20 cellular contexts compared by ENCODE assay signal in genomic region chr19:48530044-48530720, GRCh38. TPM values are rescaled to one million over a fixed set of nuclear protein-coding genes. Genes with fewer than 3 reads are reported as not detected.
A peak's percentile ranks its signal among the peaks of the same experiment; 100 is the strongest.
DNase-seq lines count a peak whose midpoint lies in the region; ATAC-seq and TF ChIP-seq lines count a peak whose summit lies in the region.
"Had no signal": no experiment of that assay in that cellular context is flagged by ENCODE, and none has a peak within 500 bp of the region (broad histone marks: within the 10 kb centered on the region; RNA-seq: fewer than 3 reads in every experiment).

No MANE protein-coding gene starts in this region.

- peak overlapping the region; percentile 53; the same call in 1 of the 2 replicates for H2AFZ ChIP-seq in PC-3 (ENCODE audit: low read length)

- no peaks in the 10 kb centered on the region for H3K9me2 ChIP-seq in PC-3 (replicated peaks; ENCODE audit: low read length)

- no peak overlapping the region for H3K9ac ChIP-seq in PC-3 (ENCODE audit: low read length)

- CTCF ChIA-PET in PC-3 (lab: Charles Lee): interaction anchor here (0.6 kb wide), 1 partner anchor 24 kb away, joined by 7 read pairs; no protein-coding TSS in a partner anchor
- CTCF ChIA-PET in activated CD4-positive, alpha-beta T cell treated with anti-CD3 and anti-CD28 coated beads for 36 hours (lab: Charles Lee): interaction anchor here (0.7 to 1.0 kb wide), 2 partner anchors 23 to 667 kb away, joined by 3 to 5 read pairs; no protein-coding TSS in a partner anchor

- H4K20me1 ChIP-seq in PC-3 (ENCODE audit: low read length): no peaks in the 10 kb centered on the region

- peaks cover 5 to 27% of the 10 kb centered on the region in 2 donors for H3K9me3 Mint-ChIP-seq in stimulated activated naive CD8-positive, alpha-beta T cell treated with anti-CD3 and anti-CD28 coated beads, Interleukin-15, amount 100 ng/mL, for 72 hours
- peaks cover 2% of the 10 kb centered on the region for H3K9me3 Mint-ChIP-seq in glutamatergic neuron (ENCODE audit: unreplicated experiment)
- H3K9me3 Mint-ChIP-seq in type B pancreatic cell: peaks cover 6% of the 10 kb centered on the region
- H3K9me3 Mint-ChIP-seq in stimulated activated effector memory CD8-positive, alpha-beta T cell treated with anti-CD3 and anti-CD28 coated beads, Interleukin-12 subunit alpha, Interleukin-12 subunit beta, amount 100 ng/mL, for 72 hours: peaks cover 11% of the 10 kb centered on the region
- peaks cover 21% of the 10 kb centered on the region for H3K9me3 Mint-ChIP-seq in activated CD4-positive, alpha-beta T cell treated with anti-CD3 and anti-CD28 coated beads for 36 hours (ENCODE audit: low read depth)

- POLR2A ChIA-PET in PC-3 (lab: Charles Lee; ENCODE audit: unreplicated experiment): no interaction called here
- POLR2A ChIA-PET in activated CD4-positive, alpha-beta T cell treated with anti-CD3 and anti-CD28 coated beads for 36 hours (lab: Charles Lee): no interaction called here

- H3K27me3 ChIP-seq in PC-3 (ENCODE audit: low read length): no peaks in the 10 kb centered on the region
- H3K27me3 ChIP-seq: Peyer's patch had no signal

- no peaks in the 10 kb centered on the region for H3K36me3 ChIP-seq in PC-3 (ENCODE audit: low read depth, low read length)
- H3K36me3 ChIP-seq: HAP-1, Peyer's patch had no signal

- no peak overlapping the region for H3K4me3 Mint-ChIP-seq in stimulated activated naive CD8-positive, alpha-beta T cell treated with anti-CD3 and anti-CD28 coated beads, Interleukin-15, amount 100 ng/mL, for 72 hours
- peak overlapping the region; percentile 73 for H3K4me3 Mint-ChIP-seq in glutamatergic neuron (ENCODE audit: unreplicated experiment)
- H3K4me3 Mint-ChIP-seq in type B pancreatic cell: no peak overlapping the region
- no peak overlapping the region for H3K4me3 Mint-ChIP-seq in stimulated activated effector memory CD8-positive, alpha-beta T cell treated with anti-CD3 and anti-CD28 coated beads, Interleukin-12 subunit alpha, Interleukin-12 subunit beta, amount 100 ng/mL, for 72 hours
- no peak overlapping the region for H3K4me3 Mint-ChIP-seq in activated CD4-positive, alpha-beta T cell treated with anti-CD3 and anti-CD28 coated beads for 36 hours
- H3K4me3 Mint-ChIP-seq: CD4-positive, alpha-beta memory T cell had no signal

- H3K36me3 Mint-ChIP-seq in glutamatergic neuron (ENCODE audit: unreplicated experiment): peaks cover 3% of the 10 kb centered on the region
- no peaks in the 10 kb centered on the region for H3K36me3 Mint-ChIP-seq in type B pancreatic cell
- no peaks in the 10 kb centered on the region for H3K36me3 Mint-ChIP-seq in stimulated activated effector memory CD8-positive, alpha-beta T cell treated with anti-CD3 and anti-CD28 coated beads, Interleukin-12 subunit alpha, Interleukin-12 subunit beta, amount 100 ng/mL, for 72 hours
- H3K36me3 Mint-ChIP-seq in activated CD4-positive, alpha-beta T cell treated with anti-CD3 and anti-CD28 coated beads for 36 hours (ENCODE audit: low read depth): peaks cover 6% of the 10 kb centered on the region

- peaks cover 9% of the 10 kb centered on the region for H3K27me3 Mint-ChIP-seq in stimulated activated naive CD8-positive, alpha-beta T cell treated with anti-CD3 and anti-CD28 coated beads, Interleukin-15, amount 100 ng/mL, for 72 hours
- H3K27me3 Mint-ChIP-seq in glutamatergic neuron (ENCODE audit: unreplicated experiment) (peaks cover 3% of the 10 kb centered on the region), type B pancreatic cell (no peaks in the 10 kb centered on the region)
- H3K27me3 Mint-ChIP-seq in activated CD4-positive, alpha-beta T cell treated with anti-CD3 and anti-CD28 coated beads for 36 hours: peaks cover 4% of the 10 kb centered on the region

- TF ChIP-seq CTCF in PC-3 (conservative IDR thresholded peaks at IDR 0.05; ENCODE audit: low read depth, low read length) (no peak), glutamatergic neuron (IDR thresholded peaks at IDR 0.05; ENCODE audit: partially characterized antibody, unreplicated experiment) (no peak), type B pancreatic cell (conservative IDR thresholded peaks at IDR 0.05) (no peak)

- no peaks in the 10 kb centered on the region for H3F3A ChIP-seq in PC-3 (ENCODE audit: low read length, unreplicated experiment)

- H3K4me1 Mint-ChIP-seq in stimulated activated naive CD8-positive, alpha-beta T cell treated with anti-CD3 and anti-CD28 coated beads, Interleukin-15, amount 100 ng/mL, for 72 hours: no peaks in the 10 kb centered on the region
- peaks cover 5% of the 10 kb centered on the region for H3K4me1 Mint-ChIP-seq in glutamatergic neuron (ENCODE audit: low read depth, unreplicated experiment)
- H3K4me1 Mint-ChIP-seq in type B pancreatic cell (ENCODE audit: unreplicated experiment): peaks cover 5% of the 10 kb centered on the region
- no peaks in the 10 kb centered on the region for H3K4me1 Mint-ChIP-seq in stimulated activated effector memory CD8-positive, alpha-beta T cell treated with anti-CD3 and anti-CD28 coated beads, Interleukin-12 subunit alpha, Interleukin-12 subunit beta, amount 100 ng/mL, for 72 hours
- no peaks in the 10 kb centered on the region for H3K4me1 Mint-ChIP-seq in activated CD4-positive, alpha-beta T cell treated with anti-CD3 and anti-CD28 coated beads for 36 hours
- H3K4me1 Mint-ChIP-seq: CD4-positive, alpha-beta memory T cell had no signal

- H3K4me2 ChIP-seq in PC-3 (ENCODE audit: low read length): no peak overlapping the region
- H3K4me2 ChIP-seq: A549 had no signal

- no TSS peak for BruUV-seq in PC-3 (replicated peaks; lab: Mats Ljungman, UMichigan)

- H3K79me2 ChIP-seq in PC-3 (ENCODE audit: low read length): no peaks in the 10 kb centered on the region

- no peaks in the 10 kb centered on the region for H3K4me1 ChIP-seq in PC-3 (ENCODE audit: insufficient read depth, low read length)
- H3K4me1 ChIP-seq: A549, HAP-1, Peyer's patch had no signal

- DNase-seq in stimulated activated naive CD8-positive, alpha-beta T cell treated with anti-CD3 and anti-CD28 coated beads, Interleukin-15, amount 100 ng/mL, for 72 hours: no peak
- DNase-seq in stimulated activated naive CD8-positive, alpha-beta T cell treated with anti-CD3 and anti-CD28 coated beads, Interleukin-15, Interleukin-2, amounts not matched to agents 100 U/mL and 50 U/mL, for 24 hours: no peak
- DNase-seq in PC-3 (no peak), glutamatergic neuron (peak; percentile 64), type B pancreatic cell (ENCODE audit: extremely low spot score, unreplicated experiment) (no peak), left cardiac atrium (no peak)
- no peak for DNase-seq in stimulated activated effector memory CD8-positive, alpha-beta T cell treated with anti-CD3 and anti-CD28 coated beads, Interleukin-12 subunit alpha, Interleukin-12 subunit beta, amount 100 ng/mL, for 72 hours (ENCODE audit: low spot score in 2 of 2)
- no peak for DNase-seq in activated CD4-positive, alpha-beta T cell treated with anti-CD3 and anti-CD28 coated beads for 36 hours
- DNase-seq: AML-193; CD4-positive, alpha-beta memory T cell; DMS79 treated with DMSO at 0.1 percent for 48 hours; GF-D8; NCI-H1436; NCI-H2029 treated with DMSO at 0.1 percent for 48 hours; NCI-H226; NCI-H526 treated with DMSO at 0.1 percent for 48 hours; Peyer's patch; SHP77 treated with DMSO at 0.1 percent for 48 hours had no signal

- peak overlapping the region; percentile 76 for H3K27ac Mint-ChIP-seq in stimulated activated naive CD8-positive, alpha-beta T cell treated with anti-CD3 and anti-CD28 coated beads, Interleukin-15, amount 100 ng/mL, for 72 hours
- H3K27ac Mint-ChIP-seq in glutamatergic neuron (ENCODE audit: unreplicated experiment): peak overlapping the region; percentile 48
- peak overlapping the region; percentile 22 for H3K27ac Mint-ChIP-seq in type B pancreatic cell
- H3K27ac Mint-ChIP-seq in stimulated activated effector memory CD8-positive, alpha-beta T cell treated with anti-CD3 and anti-CD28 coated beads, Interleukin-12 subunit alpha, Interleukin-12 subunit beta, amount 100 ng/mL, for 72 hours: no peak overlapping the region
- no peak overlapping the region for H3K27ac Mint-ChIP-seq in activated CD4-positive, alpha-beta T cell treated with anti-CD3 and anti-CD28 coated beads for 36 hours
- H3K27ac Mint-ChIP-seq: CD4-positive, alpha-beta memory T cell had no signal

- no peak overlapping the region for H3K27ac ChIP-seq in PC-3 (ENCODE audit: low read length)
- H3K27ac ChIP-seq: A549, Peyer's patch had no signal

- peaks cover 4% of the 10 kb centered on the region; the same call in 1 of the 2 replicates for H3K9me3 ChIP-seq in PC-3 (ENCODE audit: low read length)
- H3K9me3 ChIP-seq: HAP-1 had no signal

- intact Hi-C loops in PC-3 (cut with micrococcal nuclease) (no loop called here), left cardiac atrium (cut with DNase I) (no loop called here)
- intact Hi-C loops in activated CD4-positive, alpha-beta T cell treated with anti-CD3 and anti-CD28 coated beads for 36 hours (cut with DNase I, micrococcal nuclease): no loop called here

- H3K4me3 ChIP-seq in PC-3 (ENCODE audit: low read length): no peak overlapping the region
- H3K4me3 ChIP-seq: A549, HAP-1, Peyer's patch had no signal

- no peak for ATAC-seq in stimulated activated naive CD8-positive, alpha-beta T cell treated with anti-CD3 and anti-CD28 coated beads, Interleukin-15, amount 100 ng/mL, for 72 hours
- no peak for ATAC-seq in stimulated activated naive CD8-positive, alpha-beta T cell treated with anti-CD3 and anti-CD28 coated beads, Interleukin-15, Interleukin-2, amounts not matched to agents 100 U/mL and 50 U/mL, for 24 hours
- ATAC-seq in PC-3: no peak
- ATAC-seq in stimulated activated effector memory CD8-positive, alpha-beta T cell treated with anti-CD3 and anti-CD28 coated beads, Interleukin-12 subunit alpha, Interleukin-12 subunit beta, amount 100 ng/mL, for 72 hours: no peak
- no peak for ATAC-seq in activated CD4-positive, alpha-beta T cell treated with anti-CD3 and anti-CD28 coated beads for 36 hours
- ATAC-seq in left cardiac atrium: no peak

RNA-seq across cellular contexts. Expression of gene LMTK3, which starts 18.5 kb away (rescaled TPM):
- total RNA-seq in PC-3 (2014; rRNA removed) (4.8 and 8.3 TPM in 2 replicates), glutamatergic neuron (ENCODE audit: unreplicated experiment) (36.3 TPM), type B pancreatic cell (ENCODE audit: low replicate concordance) (12.2 and 21.6 TPM in 2 replicates), left cardiac atrium (1 to 10 TPM; 2.0 to 2.9 TPM)
- 1 to 10 TPM; 3.9 to 4.5 TPM for total RNA-seq in activated CD4-positive, alpha-beta T cell treated with anti-CD3 and anti-CD28 coated beads for 36 hours

RNA-seq across cellular contexts. Expression of gene SULT2B1, which starts 21.8 kb away (rescaled TPM):
- total RNA-seq in PC-3 (2014; rRNA removed): 4.8 and 6.7 TPM in 2 replicates
- total RNA-seq in glutamatergic neuron (ENCODE audit: unreplicated experiment): not detected
- 0.77 and 5.3 TPM in 2 replicates for total RNA-seq in type B pancreatic cell (ENCODE audit: low replicate concordance)
- total RNA-seq in activated CD4-positive, alpha-beta T cell treated with anti-CD3 and anti-CD28 coated beads for 36 hours: not detected
- total RNA-seq in left cardiac atrium: under 1 TPM; 0.39 to 0.71 TPM
- total RNA-seq: CD4-positive, alpha-beta memory T cell had no signal

Comparison
In these comparisons a context has a peak if more than half of its experiments do, and no peak if none do; other contexts are left out.
1. H3K27ac Mint-ChIP-seq: peak in stimulated activated naive CD8-positive, alpha-beta T cell treated with anti-CD3 and anti-CD28 coated beads, Interleukin-15, amount 100 ng/mL, for 72 hours (2 of 2), glutamatergic neuron (single experiment) and type B pancreatic cell (single experiment); none in stimulated activated effector memory CD8-positive, alpha-beta T cell treated with anti-CD3 and anti-CD28 coated beads, Interleukin-12 subunit alpha, Interleukin-12 subunit beta, amount 100 ng/mL, for 72 hours (single experiment) and activated CD4-positive, alpha-beta T cell treated with anti-CD3 and anti-CD28 coated beads for 36 hours (single experiment).